ENCODE assay signal across 1 cellular context in genomic region chr3:61251174-61251972, GRCh38.
TF ChIP-seq lines count a peak whose summit lies in the region.

Gene FHIT, minus strand, starts transcription at chr3:61251452.

TF ChIP-seq in K562, 482 proteins besides CTCF, POLR2A, EP300 and RAD21 (continued from another document and continues in another):
- TF ChIP-seq, protein P1, sequence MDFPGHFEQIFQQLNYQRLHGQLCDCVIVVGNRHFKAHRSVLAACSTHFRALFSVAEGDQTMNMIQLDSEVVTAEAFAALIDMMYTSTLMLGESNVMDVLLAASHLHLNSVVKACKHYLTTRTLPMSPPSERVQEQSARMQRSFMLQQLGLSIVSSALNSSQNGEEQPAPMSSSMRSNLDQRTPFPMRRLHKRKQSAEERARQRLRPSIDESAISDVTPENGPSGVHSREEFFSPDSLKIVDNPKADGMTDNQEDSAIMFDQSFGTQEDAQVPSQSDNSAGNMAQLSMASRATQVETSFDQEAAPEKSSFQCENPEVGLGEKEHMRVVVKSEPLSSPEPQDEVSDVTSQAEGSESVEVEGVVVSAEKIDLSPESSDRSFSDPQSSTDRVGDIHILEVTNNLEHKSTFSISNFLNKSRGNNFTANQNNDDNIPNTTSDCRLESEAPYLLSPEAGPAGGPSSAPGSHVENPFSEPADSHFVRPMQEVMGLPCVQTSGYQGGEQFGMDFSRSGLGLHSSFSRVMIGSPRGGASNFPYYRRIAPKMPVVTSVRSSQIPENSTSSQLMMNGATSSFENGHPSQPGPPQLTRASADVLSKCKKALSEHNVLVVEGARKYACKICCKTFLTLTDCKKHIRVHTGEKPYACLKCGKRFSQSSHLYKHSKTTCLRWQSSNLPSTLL (IDR thresholded peaks at IDR 0.05): no peak
- TF ChIP-seq BRF2 (IDR thresholded peaks at IDR 0.05; ENCODE audit: borderline replicate concordance, insufficient read depth, insufficient read length) (no peak), RBM39 (optimal IDR thresholded peaks at IDR 0.05; ENCODE audit: low read depth, low read length) (no peak), BRD4 (IDR thresholded peaks at IDR 0.05) (no peak), CREB3 (tag; conservative IDR thresholded peaks at IDR 0.05; ENCODE audit: low read depth) (no peak), ZNF79 (CRISPR knock-in tag; IDR thresholded peaks at IDR 0.05; ENCODE audit: low read depth) (no peak), ERF (CRISPR knock-in tag; IDR thresholded peaks at IDR 0.05) (no peak), ZNF134 (CRISPR knock-in tag; conservative IDR thresholded peaks at IDR 0.05) (no peak), TAF1 (IDR thresholded peaks at IDR 0.05; ENCODE audit: control insufficient read depth, extremely low read depth, insufficient read depth, low read length, severe bottlenecking) (peak; percentile 56), NFYB (IDR thresholded peaks at IDR 0.05; ENCODE audit: extremely low read depth, insufficient read length) (peak; percentile 82), ETS2 (tag; IDR thresholded peaks at IDR 0.05; ENCODE audit: borderline replicate concordance, poor library complexity, severe bottlenecking) (no peak), NCOA2 (IDR thresholded peaks at IDR 0.05; ENCODE audit: partially characterized antibody in 2 of 2) (no peak), DDX20 (tag; IDR thresholded peaks at IDR 0.05; ENCODE audit: low read depth) (no peak), TGIF2 (CRISPR knock-in tag; IDR thresholded peaks at IDR 0.05) (no peak), ZFP30 (CRISPR knock-in tag; IDR thresholded peaks at IDR 0.05; ENCODE audit: borderline replicate concordance) (no peak), STAT5B (CRISPR knock-in tag; IDR thresholded peaks at IDR 0.05) (no peak), ZNF133 (CRISPR knock-in tag; IDR thresholded peaks at IDR 0.05) (no peak), RBM34 (IDR thresholded peaks at IDR 0.05; ENCODE audit: borderline replicate concordance, insufficient read depth, low read length) (no peak), HNRNPH1 (optimal IDR thresholded peaks at IDR 0.05; ENCODE audit: low read depth, low read length) (no peak), ZKSCAN3 (CRISPR knock-in tag; IDR thresholded peaks at IDR 0.05) (no peak), POLR2G (IDR thresholded peaks at IDR 0.05; ENCODE audit: low read depth, low read length) (peak; percentile 85), IFI16 (CRISPR knock-in tag; IDR thresholded peaks at IDR 0.05) (no peak), NR2F6 (CRISPR knock-in tag; IDR thresholded peaks at IDR 0.05) (no peak), COPS2 (conservative IDR thresholded peaks at IDR 0.05) (no peak), PHF21A (IDR thresholded peaks at IDR 0.05; ENCODE audit: borderline replicate concordance, low read depth) (no peak), CBFA2T2 (conservative IDR thresholded peaks at IDR 0.05) (no peak), SMAD1 (IDR thresholded peaks at IDR 0.05; ENCODE audit: low read depth, low read length, partially characterized antibody) (no peak), BACH1 (tag; IDR thresholded peaks at IDR 0.05) (no peak), HNRNPLL (IDR thresholded peaks at IDR 0.05; ENCODE audit: low read depth, low read length, poor library complexity, severe bottlenecking) (no peak), ZNF280A (IDR thresholded peaks at IDR 0.05; ENCODE audit: low read depth, partially characterized antibody) (no peak), ZNF146 (CRISPR knock-in tag; IDR thresholded peaks at IDR 0.05; ENCODE audit: unreplicated experiment) (no peak), ZNF436 (CRISPR knock-in tag; IDR thresholded peaks at IDR 0.05) (no peak), CBFA2T3 (IDR thresholded peaks at IDR 0.05) (no peak), ZNF77 (CRISPR knock-in tag; IDR thresholded peaks at IDR 0.05) (no peak), FOSL1 (tag; conservative IDR thresholded peaks at IDR 0.05) (no peak), PHB2 (IDR thresholded peaks at IDR 0.05; ENCODE audit: low read depth) (no peak), YY1 (IDR thresholded peaks at IDR 0.05; ENCODE audit: borderline replicate concordance in 1 of 3, control insufficient read depth in 1 of 3, extremely low read depth in 1 of 3, insufficient read depth in 3 of 3, insufficient read length in 1 of 3, insufficient replicate concordance in 2 of 3, low read depth in 1 of 3, low read length in 2 of 3) (peak; percentile 86 to 99 (median 97)), NCOA6 (IDR thresholded peaks at IDR 0.05) (no peak), CBX3 (IDR thresholded peaks at IDR 0.05; ENCODE audit: borderline replicate concordance in 1 of 2, low read length in 2 of 2) (no peak), TCF7L2 (IDR thresholded peaks at IDR 0.05; ENCODE audit: low read depth, low read length) (no peak), ELF2 (CRISPR knock-in tag; IDR thresholded peaks at IDR 0.05) (no peak), ZFX (CRISPR knock-in tag; IDR thresholded peaks at IDR 0.05) (no peak; the same call in 1 of the 2 replicates), CEBPB (tag; IDR thresholded peaks at IDR 0.05) (no peak), ZNF217 (CRISPR knock-in tag; IDR thresholded peaks at IDR 0.05) (no peak), ILF3 (IDR thresholded peaks at IDR 0.05; ENCODE audit: borderline replicate concordance) (no peak), E2F3 (CRISPR knock-in tag; IDR thresholded peaks at IDR 0.05) (no peak), ZEB2 (IDR thresholded peaks at IDR 0.05) (no peak), ATF6 (CRISPR knock-in tag; IDR thresholded peaks at IDR 0.05) (no peak), FOXA3 (CRISPR knock-in tag; conservative IDR thresholded peaks at IDR 0.05 in 1 of 2, IDR thresholded peaks at IDR 0.05 in 1 of 2) (no peak), ARHGAP35 (IDR thresholded peaks at IDR 0.05; ENCODE audit: partially characterized antibody) (no peak)
- TF ChIP-seq, protein P2, sequence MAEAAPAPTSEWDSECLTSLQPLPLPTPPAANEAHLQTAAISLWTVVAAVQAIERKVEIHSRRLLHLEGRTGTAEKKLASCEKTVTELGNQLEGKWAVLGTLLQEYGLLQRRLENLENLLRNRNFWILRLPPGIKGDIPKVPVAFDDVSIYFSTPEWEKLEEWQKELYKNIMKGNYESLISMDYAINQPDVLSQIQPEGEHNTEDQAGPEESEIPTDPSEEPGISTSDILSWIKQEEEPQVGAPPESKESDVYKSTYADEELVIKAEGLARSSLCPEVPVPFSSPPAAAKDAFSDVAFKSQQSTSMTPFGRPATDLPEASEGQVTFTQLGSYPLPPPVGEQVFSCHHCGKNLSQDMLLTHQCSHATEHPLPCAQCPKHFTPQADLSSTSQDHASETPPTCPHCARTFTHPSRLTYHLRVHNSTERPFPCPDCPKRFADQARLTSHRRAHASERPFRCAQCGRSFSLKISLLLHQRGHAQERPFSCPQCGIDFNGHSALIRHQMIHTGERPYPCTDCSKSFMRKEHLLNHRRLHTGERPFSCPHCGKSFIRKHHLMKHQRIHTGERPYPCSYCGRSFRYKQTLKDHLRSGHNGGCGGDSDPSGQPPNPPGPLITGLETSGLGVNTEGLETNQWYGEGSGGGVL (CRISPR knock-in tag; IDR thresholded peaks at IDR 0.05): no peak
- TF ChIP-seq, protein P3, sequence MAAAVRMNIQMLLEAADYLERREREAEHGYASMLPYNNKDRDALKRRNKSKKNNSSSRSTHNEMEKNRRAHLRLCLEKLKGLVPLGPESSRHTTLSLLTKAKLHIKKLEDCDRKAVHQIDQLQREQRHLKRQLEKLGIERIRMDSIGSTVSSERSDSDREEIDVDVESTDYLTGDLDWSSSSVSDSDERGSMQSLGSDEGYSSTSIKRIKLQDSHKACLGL (CRISPR knock-in tag; IDR thresholded peaks at IDR 0.05; ENCODE audit: borderline replicate concordance, poor library complexity, severe bottlenecking): no peak
- TF ChIP-seq, protein P4, sequence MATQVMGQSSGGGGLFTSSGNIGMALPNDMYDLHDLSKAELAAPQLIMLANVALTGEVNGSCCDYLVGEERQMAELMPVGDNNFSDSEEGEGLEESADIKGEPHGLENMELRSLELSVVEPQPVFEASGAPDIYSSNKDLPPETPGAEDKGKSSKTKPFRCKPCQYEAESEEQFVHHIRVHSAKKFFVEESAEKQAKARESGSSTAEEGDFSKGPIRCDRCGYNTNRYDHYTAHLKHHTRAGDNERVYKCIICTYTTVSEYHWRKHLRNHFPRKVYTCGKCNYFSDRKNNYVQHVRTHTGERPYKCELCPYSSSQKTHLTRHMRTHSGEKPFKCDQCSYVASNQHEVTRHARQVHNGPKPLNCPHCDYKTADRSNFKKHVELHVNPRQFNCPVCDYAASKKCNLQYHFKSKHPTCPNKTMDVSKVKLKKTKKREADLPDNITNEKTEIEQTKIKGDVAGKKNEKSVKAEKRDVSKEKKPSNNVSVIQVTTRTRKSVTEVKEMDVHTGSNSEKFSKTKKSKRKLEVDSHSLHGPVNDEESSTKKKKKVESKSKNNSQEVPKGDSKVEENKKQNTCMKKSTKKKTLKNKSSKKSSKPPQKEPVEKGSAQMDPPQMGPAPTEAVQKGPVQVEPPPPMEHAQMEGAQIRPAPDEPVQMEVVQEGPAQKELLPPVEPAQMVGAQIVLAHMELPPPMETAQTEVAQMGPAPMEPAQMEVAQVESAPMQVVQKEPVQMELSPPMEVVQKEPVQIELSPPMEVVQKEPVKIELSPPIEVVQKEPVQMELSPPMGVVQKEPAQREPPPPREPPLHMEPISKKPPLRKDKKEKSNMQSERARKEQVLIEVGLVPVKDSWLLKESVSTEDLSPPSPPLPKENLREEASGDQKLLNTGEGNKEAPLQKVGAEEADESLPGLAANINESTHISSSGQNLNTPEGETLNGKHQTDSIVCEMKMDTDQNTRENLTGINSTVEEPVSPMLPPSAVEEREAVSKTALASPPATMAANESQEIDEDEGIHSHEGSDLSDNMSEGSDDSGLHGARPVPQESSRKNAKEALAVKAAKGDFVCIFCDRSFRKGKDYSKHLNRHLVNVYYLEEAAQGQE (CRISPR knock-in tag; IDR thresholded peaks at IDR 0.05; ENCODE audit: low read depth): no peak
- TF ChIP-seq, protein P5, sequence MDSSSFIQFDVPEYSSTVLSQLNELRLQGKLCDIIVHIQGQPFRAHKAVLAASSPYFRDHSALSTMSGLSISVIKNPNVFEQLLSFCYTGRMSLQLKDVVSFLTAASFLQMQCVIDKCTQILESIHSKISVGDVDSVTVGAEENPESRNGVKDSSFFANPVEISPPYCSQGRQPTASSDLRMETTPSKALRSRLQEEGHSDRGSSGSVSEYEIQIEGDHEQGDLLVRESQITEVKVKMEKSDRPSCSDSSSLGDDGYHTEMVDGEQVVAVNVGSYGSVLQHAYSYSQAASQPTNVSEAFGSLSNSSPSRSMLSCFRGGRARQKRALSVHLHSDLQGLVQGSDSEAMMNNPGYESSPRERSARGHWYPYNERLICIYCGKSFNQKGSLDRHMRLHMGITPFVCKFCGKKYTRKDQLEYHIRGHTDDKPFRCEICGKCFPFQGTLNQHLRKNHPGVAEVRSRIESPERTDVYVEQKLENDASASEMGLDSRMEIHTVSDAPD (CRISPR knock-in tag; IDR thresholded peaks at IDR 0.05): no peak
- TF ChIP-seq, protein P6, sequence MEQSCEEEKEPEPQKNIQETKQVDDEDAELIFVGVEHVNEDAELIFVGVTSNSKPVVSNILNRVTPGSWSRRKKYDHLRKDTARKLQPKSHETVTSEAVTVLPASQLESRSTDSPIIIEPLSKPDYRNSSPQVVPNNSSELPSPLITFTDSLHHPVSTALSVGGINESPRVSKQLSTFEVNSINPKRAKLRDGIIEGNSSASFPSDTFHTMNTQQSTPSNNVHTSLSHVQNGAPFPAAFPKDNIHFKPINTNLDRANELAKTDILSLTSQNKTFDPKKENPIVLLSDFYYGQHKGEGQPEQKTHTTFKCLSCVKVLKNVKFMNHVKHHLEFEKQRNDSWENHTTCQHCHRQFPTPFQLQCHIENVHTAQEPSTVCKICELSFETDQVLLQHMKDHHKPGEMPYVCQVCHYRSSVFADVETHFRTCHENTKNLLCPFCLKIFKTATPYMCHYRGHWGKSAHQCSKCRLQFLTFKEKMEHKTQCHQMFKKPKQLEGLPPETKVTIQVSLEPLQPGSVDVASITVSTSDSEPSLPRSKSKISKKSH (CRISPR knock-in tag; IDR thresholded peaks at IDR 0.05): no peak
